In the genomic region with DNA sequence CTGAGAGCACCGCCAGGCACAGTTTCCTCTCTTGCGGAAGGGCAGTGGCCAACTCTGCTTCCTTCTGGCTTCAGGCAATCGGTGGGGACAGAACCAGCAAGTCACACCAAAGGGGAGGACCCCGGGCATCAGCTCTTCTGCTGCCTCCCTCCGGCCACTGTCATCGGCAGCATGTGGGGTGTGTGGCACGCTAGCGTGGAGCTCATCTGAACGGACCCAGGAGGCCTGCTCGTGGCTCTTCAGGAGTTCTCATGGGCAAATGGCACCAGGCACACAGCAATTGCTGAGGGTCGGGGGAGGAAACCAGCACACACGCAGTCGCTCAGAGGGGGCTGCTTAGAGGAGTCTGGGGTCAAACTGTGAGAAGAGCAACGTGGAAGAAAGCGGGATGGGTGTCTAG, we compare ENCODE assay signal across 19 cellular contexts. TPM values are rescaled to one million over a fixed set of nuclear protein-coding genes. Genes with fewer than 3 reads are reported as not detected.
"Had no signal": no experiment of that assay in that cellular context is flagged by ENCODE, and none has a peak within 500 bp of the region (broad histone marks: within the 10 kb centered on the region; RNA-seq: fewer than 3 reads in every experiment).

No MANE protein-coding gene starts in this region.

- H3K36me3 ChIP-seq: esophagus squamous epithelium, gastroesophageal sphincter, neural progenitor cell, ovary, right atrium auricular region, sigmoid colon had no signal

- H3K4me3 ChIP-seq: esophagus squamous epithelium, gastroesophageal sphincter, hepatocyte, lung, neural progenitor cell, ovary, right atrium auricular region, sigmoid colon, skin epidermis, stomach had no signal

- H3K4me2 ChIP-seq: hepatocyte, neural progenitor cell had no signal

- H3K9me3 ChIP-seq: esophagus squamous epithelium, gastroesophageal sphincter, ovary, right atrium auricular region, sigmoid colon, stomach had no signal

- DNase-seq: esophagus squamous epithelium; foreskin fibroblast; left colon; mesenchymal stem cell; ovary; sigmoid colon; stimulated activated CD4-positive, alpha-beta T cell treated with anti-CD3 and anti-CD28 coated beads, Interleukin-2, amount 100 ng/mL, for 24 hours; stimulated activated CD4-positive, alpha-beta T cell treated with anti-CD3 and anti-CD28 coated beads, Interleukin-4, amount 100 ng/mL, for 4 hours; stimulated activated naive CD4-positive, alpha-beta T cell had no signal

- H3K27ac ChIP-seq: esophagus squamous epithelium, gastroesophageal sphincter, hepatocyte, neural progenitor cell, ovary, right atrium auricular region, sigmoid colon, skin epidermis, stomach had no signal

- H2AFZ ChIP-seq: hepatocyte, neural progenitor cell had no signal

- H3K9ac ChIP-seq: neural progenitor cell had no signal

- H3K4me1 ChIP-seq: esophagus squamous epithelium, gastroesophageal sphincter, neural progenitor cell, right atrium auricular region, sigmoid colon had no signal

- H3K79me2 ChIP-seq: hepatocyte had no signal

- H3K27me3 ChIP-seq: hepatocyte, neural progenitor cell, ovary, right atrium auricular region had no signal

- ATAC-seq: gastroesophageal sphincter; left colon; left ventricle myocardium superior; natural killer cell treated with Interleukin-12 subunit alpha and Interleukin-12 subunit beta and Interleukin-15 and Interleukin-18, amount 100 ng/mL, for 72 hours had no signal

RNA-seq across cellular contexts. Expression of a gene that starts 26.9 kb away (rescaled TPM):
- total RNA-seq: epithelial cell of proximal tubule had no signal
